Comparison of ENCODE assay signal across 7 cellular contexts in the genomic region with DNA sequence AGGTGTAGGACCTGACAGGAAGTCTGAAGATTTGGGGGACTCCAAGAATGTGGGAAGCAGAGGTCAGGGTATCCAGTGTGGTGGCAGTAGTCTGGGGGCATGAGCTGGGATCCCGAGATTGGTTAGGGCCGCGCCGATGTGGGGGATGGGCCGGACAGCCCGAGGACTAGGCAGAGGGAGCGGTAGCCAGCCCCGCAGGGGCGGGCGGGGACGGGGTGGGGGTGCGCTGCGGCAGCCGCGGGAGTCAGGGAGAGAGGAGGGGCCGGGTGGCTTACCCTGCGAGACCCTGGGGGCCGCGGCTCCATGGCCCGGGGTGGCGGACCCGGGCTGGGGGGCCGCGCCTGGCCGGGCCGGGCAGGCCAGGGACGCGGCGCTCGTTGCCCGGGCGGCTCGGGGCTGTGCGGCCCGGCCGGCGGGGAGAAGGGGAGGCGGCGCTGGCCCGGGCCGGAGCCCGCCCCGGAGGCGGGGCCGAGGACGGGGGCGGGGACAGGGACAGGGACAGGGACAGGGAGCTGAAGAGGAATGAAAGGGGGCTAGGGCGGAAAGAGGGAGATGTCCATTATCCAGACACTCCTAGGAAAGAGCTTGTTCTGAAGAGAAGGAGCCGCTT. TPM values are rescaled to one million over a fixed set of nuclear protein-coding genes. Genes with fewer than 3 reads are reported as not detected.
DNase-seq lines count a peak whose midpoint lies in the region; ATAC-seq and TF ChIP-seq lines count a peak whose summit lies in the region.

No MANE protein-coding gene starts in this region.

- peak; percentile 86 for ATAC-seq in body of pancreas
- no peak for ATAC-seq in stimulated activated effector memory CD8-positive, alpha-beta T cell treated with anti-CD3 and anti-CD28 coated beads, Interleukin-12 subunit alpha, Interleukin-12 subunit beta, amount 100 ng/mL, for 72 hours
- ATAC-seq in GM21367 (IDR thresholded peaks at IDR 0.05; ENCODE audit: unreplicated experiment) = no peak
- no peak for ATAC-seq in HG03469 (IDR thresholded peaks at IDR 0.05; ENCODE audit: unreplicated experiment)

- 3 to 12% methylated on average over 18 to 34 of the region's 49 CpGs for WGBS in body of pancreas, 2 donors

- H3K9me3 Mint-ChIP-seq in stimulated activated effector memory CD8-positive, alpha-beta T cell treated with anti-CD3 and anti-CD28 coated beads, Interleukin-12 subunit alpha, Interleukin-12 subunit beta, amount 100 ng/mL, for 72 hours = no peaks in the 10 kb centered on the region

- peaks cover 23% of the 10 kb centered on the region for H3K4me1 Mint-ChIP-seq in stimulated activated effector memory CD8-positive, alpha-beta T cell treated with anti-CD3 and anti-CD28 coated beads, Interleukin-12 subunit alpha, Interleukin-12 subunit beta, amount 100 ng/mL, for 72 hours

- peak overlapping the region in 1 of 2 donors; percentile 8 for H3K4me3 ChIP-seq in body of pancreas

- peaks cover 7% of the 10 kb centered on the region for H3K4me1 ChIP-seq in body of pancreas

- H3K36me3 Mint-ChIP-seq in stimulated activated effector memory CD8-positive, alpha-beta T cell treated with anti-CD3 and anti-CD28 coated beads, Interleukin-12 subunit alpha, Interleukin-12 subunit beta, amount 100 ng/mL, for 72 hours = peaks cover 9% of the 10 kb centered on the region

- H3K27me3 ChIP-seq in body of pancreas = no peaks in the 10 kb centered on the region

- TF ChIP-seq CTCF in body of pancreas (IDR thresholded peaks at IDR 0.05) = no peak

- TF ChIP-seq POLR2A in body of pancreas (IDR thresholded peaks at IDR 0.05) = no peak

- H3K9me3 ChIP-seq in body of pancreas = no peaks in the 10 kb centered on the region

- no peak overlapping the region for H3K27ac Mint-ChIP-seq in stimulated activated effector memory CD8-positive, alpha-beta T cell treated with anti-CD3 and anti-CD28 coated beads, Interleukin-12 subunit alpha, Interleukin-12 subunit beta, amount 100 ng/mL, for 72 hours

- peak overlapping the region; percentile 46 for H3K4me3 Mint-ChIP-seq in stimulated activated effector memory CD8-positive, alpha-beta T cell treated with anti-CD3 and anti-CD28 coated beads, Interleukin-12 subunit alpha, Interleukin-12 subunit beta, amount 100 ng/mL, for 72 hours

- peak overlapping the region in 1 of 4 donors; percentile 61 for H3K27ac ChIP-seq in body of pancreas

- peak; percentile 94 for DNase-seq in GM03348 (ENCODE audit: low spot score)
- peak; percentile 60 for DNase-seq in NCI-H2029 (lab: John Stamatoyannopoulos, UW)
- DNase-seq in body of pancreas = peak; percentile 53 to 72 (median 66)
- DNase-seq in iPS-NIHi7 (ENCODE audit: extremely low spot score) = peak; percentile 89
- no peak for DNase-seq in stimulated activated effector memory CD8-positive, alpha-beta T cell treated with anti-CD3 and anti-CD28 coated beads, Interleukin-12 subunit alpha, Interleukin-12 subunit beta, amount 100 ng/mL, for 72 hours (ENCODE audit: low spot score in 2 of 2)

- intact Hi-C loops in body of pancreas (cut with DNase I) = no loop called here

- H3K36me3 ChIP-seq in body of pancreas (replicated peaks in 1 of 2; ENCODE audit: insufficient read depth in 1 of 2, low read depth in 2 of 2) = no peaks in the 10 kb centered on the region

RNA-seq across cellular contexts. Expression of a gene that starts 5.6 kb away (rescaled TPM):
- 1 to 10 TPM; 3.1 to 7.3 TPM for total RNA-seq in body of pancreas

RNA-seq across cellular contexts. Expression of a gene that starts 14.6 kb away (rescaled TPM):
- total RNA-seq in body of pancreas = not detected

RNA-seq across cellular contexts. Expression of a gene that starts 40.2 kb away (rescaled TPM):
- 10 to 100 TPM; 28.5 to 49.1 TPM for total RNA-seq in body of pancreas

RNA-seq across cellular contexts. Expression of a gene that starts 54.0 kb away (rescaled TPM):
- 10 to 100 TPM; 34.3 to 71.3 TPM for total RNA-seq in body of pancreas

Comparison
In these comparisons a context has a peak if more than half of its experiments do, and no peak if none do; other contexts are left out.
1. DNase-seq: peak in GM03348 (single experiment), NCI-H2029 (single experiment), body of pancreas (4 of 4) and iPS-NIHi7 (single experiment); none in stimulated activated effector memory CD8-positive, alpha-beta T cell treated with anti-CD3 and anti-CD28 coated beads, Interleukin-12 subunit alpha, Interleukin-12 subunit beta, amount 100 ng/mL, for 72 hours (0 of 2).